1 cellular context compared by ENCODE assay signal in genomic region chr1:159924025-159924790, GRCh38.
TF ChIP-seq lines count a peak whose summit lies in the region.

No MANE protein-coding gene starts in this region.

TF ChIP-seq in SK-N-SH treated with all-trans-retinoic acid at 6 μM for 48 hours, 23 proteins besides CTCF, POLR2A, EP300 and RAD21 (continued from another document):
- TF ChIP-seq, protein P1, sequence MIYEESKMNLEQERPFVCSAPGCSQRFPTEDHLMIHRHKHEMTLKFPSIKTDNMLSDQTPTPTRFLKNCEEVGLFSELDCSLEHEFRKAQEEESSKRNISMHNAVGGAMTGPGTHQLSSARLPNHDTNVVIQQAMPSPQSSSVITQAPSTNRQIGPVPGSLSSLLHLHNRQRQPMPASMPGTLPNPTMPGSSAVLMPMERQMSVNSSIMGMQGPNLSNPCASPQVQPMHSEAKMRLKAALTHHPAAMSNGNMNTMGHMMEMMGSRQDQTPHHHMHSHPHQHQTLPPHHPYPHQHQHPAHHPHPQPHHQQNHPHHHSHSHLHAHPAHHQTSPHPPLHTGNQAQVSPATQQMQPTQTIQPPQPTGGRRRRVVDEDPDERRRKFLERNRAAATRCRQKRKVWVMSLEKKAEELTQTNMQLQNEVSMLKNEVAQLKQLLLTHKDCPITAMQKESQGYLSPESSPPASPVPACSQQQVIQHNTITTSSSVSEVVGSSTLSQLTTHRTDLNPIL (CRISPR knock-in tag; IDR thresholded peaks at IDR 0.05; ENCODE audit: low read depth): no peak
- TF ChIP-seq ZNF8 (CRISPR knock-in tag; IDR thresholded peaks at IDR 0.05): no peak
- no peak for TF ChIP-seq ZFP30 (CRISPR knock-in tag; IDR thresholded peaks at IDR 0.05)
- TF ChIP-seq ZC3H10 (CRISPR knock-in tag; IDR thresholded peaks at IDR 0.05): peak; percentile 48; the same call in 1 of the 2 replicates
- no peak for TF ChIP-seq BACH2 (CRISPR knock-in tag; IDR thresholded peaks at IDR 0.05; ENCODE audit: borderline replicate concordance)
- TF ChIP-seq ZNF565 (CRISPR knock-in tag; conservative IDR thresholded peaks at IDR 0.05; ENCODE audit: low read depth): no peak
- TF ChIP-seq ISL1 (CRISPR knock-in tag; IDR thresholded peaks at IDR 0.05): no peak
- TF ChIP-seq OSR1 (CRISPR knock-in tag; IDR thresholded peaks at IDR 0.05): no peak
- TF ChIP-seq ZFP3 (CRISPR knock-in tag; IDR thresholded peaks at IDR 0.05): no peak
- no peak for TF ChIP-seq ESRRG (CRISPR knock-in tag; IDR thresholded peaks at IDR 0.05)
- no peak for TF ChIP-seq ZNF70 (CRISPR knock-in tag; IDR thresholded peaks at IDR 0.05)
- no peak for TF ChIP-seq TCF4 (CRISPR knock-in tag; IDR thresholded peaks at IDR 0.05; ENCODE audit: borderline replicate concordance)
- TF ChIP-seq RARB (CRISPR knock-in tag; IDR thresholded peaks at IDR 0.05): 0 out of 2 replicates have a peak, but pooled peaks have one; percentile 6
